Comparison of ENCODE assay signal across 8 cellular contexts in genomic region chr16:1772908-1773702, GRCh38. TPM values are rescaled to one million over a fixed set of nuclear protein-coding genes. Genes with fewer than 3 reads are reported as not detected.
DNase-seq lines count a peak whose midpoint lies in the region; ATAC-seq and TF ChIP-seq lines count a peak whose summit lies in the region.

MRPS34 (minus strand) TSS chr16:1773134; CDS start chr16:1773119, 15 bp downstream.

- peak; percentile 54 to 88 (median 74) for DNase-seq in CD8-positive, alpha-beta T cell
- DNase-seq in GM20000 (ENCODE audit: low spot score) (peak; percentile 94), RKO (ENCODE audit: low spot score) (peak; percentile 86), fibroblast of peridontal ligament (ENCODE audit: extremely low read depth) (peak; percentile 77)
- DNase-seq in natural killer cell treated with Interleukin-12 subunit alpha and Interleukin-12 subunit beta and Interleukin-15 and Interleukin-18, amount 100 ng/mL, for 72 hours (ENCODE audit: low spot score): peak; percentile 87
- DNase-seq in stimulated activated naive CD4-positive, alpha-beta T cell treated with Interleukin-2 at 50 U/mL for 16 hours (lab: John Stamatoyannopoulos, UW): peak; percentile 71

- H3K9ac ChIP-seq in KMS-11: peak within 1 kb of the TSS; percentile 89

- no peaks in the 10 kb centered on the region for H3K27me3 Mint-ChIP-seq in CD8-positive, alpha-beta T cell (ENCODE audit: low read depth)
- no peaks in the 10 kb centered on the region for H3K27me3 Mint-ChIP-seq in activated T-helper 17 cell treated with anti-CD3 and anti-CD28 coated beads, Interleukin-2, amount 50 U/mL, for 72 hours
- H3K27me3 Mint-ChIP-seq in natural killer cell treated with Interleukin-12 subunit alpha and Interleukin-12 subunit beta and Interleukin-15 and Interleukin-18, amount 100 ng/mL, for 72 hours: no peaks in the 10 kb centered on the region

- no peaks in the 10 kb centered on the region for H3K9me3 Mint-ChIP-seq in CD8-positive, alpha-beta T cell
- H3K9me3 Mint-ChIP-seq in activated T-helper 17 cell treated with anti-CD3 and anti-CD28 coated beads, Interleukin-2, amount 50 U/mL, for 72 hours: no peaks in the 10 kb centered on the region
- H3K9me3 Mint-ChIP-seq in natural killer cell treated with Interleukin-12 subunit alpha and Interleukin-12 subunit beta and Interleukin-15 and Interleukin-18, amount 100 ng/mL, for 72 hours: no peaks in the 10 kb centered on the region

- H3K36me3 Mint-ChIP-seq in CD8-positive, alpha-beta T cell: peaks cover 22% of the 10 kb centered on the region
- H3K36me3 Mint-ChIP-seq in activated T-helper 17 cell treated with anti-CD3 and anti-CD28 coated beads, Interleukin-2, amount 50 U/mL, for 72 hours (ENCODE audit: low read depth): peaks cover 27% of the 10 kb centered on the region
- peaks cover 6% of the 10 kb centered on the region for H3K36me3 Mint-ChIP-seq in natural killer cell treated with Interleukin-12 subunit alpha and Interleukin-12 subunit beta and Interleukin-15 and Interleukin-18, amount 100 ng/mL, for 72 hours

- CTCF ChIA-PET in CD8-positive, alpha-beta T cell (lab: Charles Lee): interaction anchor here (1.1 to 1.8 kb wide), 2 partner anchors 9 kb away, joined by 3 to 9 read pairs; partner anchors contain the start of genes NUBP2 and SPSB3

- peaks cover 41% of the 10 kb centered on the region for H3K79me2 ChIP-seq in KMS-11 (ENCODE audit: insufficient read depth, low read depth)

- no peaks in the 10 kb centered on the region for H3K9me3 ChIP-seq in CD8-positive, alpha-beta T cell (ENCODE audit: low read length)

- TF ChIP-seq CTCF in CD8-positive, alpha-beta T cell (IDR thresholded peaks at IDR 0.05): peak; percentile 92
- TF ChIP-seq CTCF in GM20000 (IDR thresholded peaks at IDR 0.05; ENCODE audit: extremely low read depth, missing control alignments) (peak; percentile 90), KMS-11 (conservative IDR thresholded peaks at IDR 0.05; ENCODE audit: low read depth, low read length) (peak; percentile 77)

- H3K27ac Mint-ChIP-seq in CD8-positive, alpha-beta T cell: peak within 1 kb of the TSS; percentile 96
- peak within 1 kb of the TSS; percentile 99 for H3K27ac Mint-ChIP-seq in activated T-helper 17 cell treated with anti-CD3 and anti-CD28 coated beads, Interleukin-2, amount 50 U/mL, for 72 hours
- peak within 1 kb of the TSS; percentile 94 to 95 for H3K27ac Mint-ChIP-seq in natural killer cell treated with Interleukin-12 subunit alpha and Interleukin-12 subunit beta and Interleukin-15 and Interleukin-18, amount 100 ng/mL, for 72 hours

- peak within 1 kb of the TSS; percentile 99 for H3K4me2 ChIP-seq in KMS-11

- peak within 1 kb of the TSS; percentile 67 for H2AFZ ChIP-seq in KMS-11 (ENCODE audit: low read depth)

- H3K36me3 ChIP-seq in CD8-positive, alpha-beta T cell (ENCODE audit: insufficient read depth, low read length): peaks cover 6% of the 10 kb centered on the region
- no peaks in the 10 kb centered on the region for H3K36me3 ChIP-seq in KMS-11 (ENCODE audit: insufficient read depth)

- peaks cover 30% of the 10 kb centered on the region for H3K4me1 ChIP-seq in CD8-positive, alpha-beta T cell (ENCODE audit: insufficient read depth, low read length)
- H3K4me1 ChIP-seq in KMS-11 (ENCODE audit: low read depth, poor library complexity, severe bottlenecking): peaks cover 19% of the 10 kb centered on the region

- peaks cover 19% of the 10 kb centered on the region for H3K4me1 Mint-ChIP-seq in CD8-positive, alpha-beta T cell (ENCODE audit: low read depth)
- H3K4me1 Mint-ChIP-seq in activated T-helper 17 cell treated with anti-CD3 and anti-CD28 coated beads, Interleukin-2, amount 50 U/mL, for 72 hours: peaks cover 7% of the 10 kb centered on the region
- peaks cover 8 to 12% of the 10 kb centered on the region in 2 donors for H3K4me1 Mint-ChIP-seq in natural killer cell treated with Interleukin-12 subunit alpha and Interleukin-12 subunit beta and Interleukin-15 and Interleukin-18, amount 100 ng/mL, for 72 hours (ENCODE audit: low read depth in 2 of 2)

- peak within 1 kb of the TSS; percentile 91 for H3K4me3 ChIP-seq in CD8-positive, alpha-beta T cell (ENCODE audit: low read depth, low read length)
- H3K4me3 ChIP-seq in KMS-11 (IDR thresholded peaks at IDR 0.05; ENCODE audit: insufficient read depth, low read depth, low read length): no peak within 1 kb of the TSS

- intact Hi-C loops in CD8-positive, alpha-beta T cell (cut with DNase I, micrococcal nuclease): loop anchor here (1.0 to 10.0 kb wide), 13 partner anchors 9 to 434 kb away; partner anchors contain the start of genes MAPK8IP3 (in 2 of the 2), NUBP2 (in 2 of the 2), SPSB3 (in 2 of the 2) and UQCC4 (in 2 of the 2)

- no peaks in the 10 kb centered on the region for H3K27me3 ChIP-seq in CD8-positive, alpha-beta T cell (ENCODE audit: insufficient read depth, low read length)
- no peaks in the 10 kb centered on the region for H3K27me3 ChIP-seq in KMS-11 (ENCODE audit: insufficient read depth, low read depth)

- POLR2A ChIA-PET in CD8-positive, alpha-beta T cell (lab: Charles Lee): interaction anchor here (1.5 to 8.6 kb wide), 2 partner anchors 9 to 54 kb away, joined by 5 to 94 read pairs; partner anchors contain the start of genes NUBP2 and SPSB3

- peak within 1 kb of the TSS; percentile 96 for H3K4me3 Mint-ChIP-seq in CD8-positive, alpha-beta T cell
- H3K4me3 Mint-ChIP-seq in activated T-helper 17 cell treated with anti-CD3 and anti-CD28 coated beads, Interleukin-2, amount 50 U/mL, for 72 hours: peak within 1 kb of the TSS; percentile 100
- peak within 1 kb of the TSS; percentile 96 for H3K4me3 Mint-ChIP-seq in natural killer cell treated with Interleukin-12 subunit alpha and Interleukin-12 subunit beta and Interleukin-15 and Interleukin-18, amount 100 ng/mL, for 72 hours

- H4K20me1 ChIP-seq in KMS-11 (ENCODE audit: insufficient read depth): no peaks in the 10 kb centered on the region

- peak within 1 kb of the TSS; percentile 66 for H3K27ac ChIP-seq in CD8-positive, alpha-beta T cell (ENCODE audit: low read depth, low read length)
- H3K27ac ChIP-seq in KMS-11: peak within 1 kb of the TSS; percentile 82

- peak; percentile 48 for ATAC-seq in CD8-positive, alpha-beta T cell
- ATAC-seq in activated T-helper 17 cell treated with anti-CD3 and anti-CD28 coated beads, Interleukin-2, amount 50 U/mL, for 72 hours (replicated peaks): peak; percentile 60
- ATAC-seq in natural killer cell treated with Interleukin-12 subunit alpha and Interleukin-12 subunit beta and Interleukin-15 and Interleukin-18, amount 100 ng/mL, for 72 hours: peak; percentile 78 to 84

RNA-seq across cellular contexts. Expression of gene MRPS34, which starts in this region (rescaled TPM):
- 10 to 100 TPM; 18.9 to 21.4 TPM for total RNA-seq in CD8-positive, alpha-beta T cell
- total RNA-seq in activated T-helper 17 cell treated with anti-CD3 and anti-CD28 coated beads, Interleukin-2, amount 50 U/mL, for 72 hours: 100 to 1,000 TPM in 1 of 2 donors, 10 to 100 TPM in 1; 80.8 to 190 TPM
- 100 to 1,000 TPM in 1 of 2 donors, 10 to 100 TPM in 1; 98.1 to 192 TPM for total RNA-seq in natural killer cell treated with Interleukin-12 subunit alpha and Interleukin-12 subunit beta and Interleukin-15 and Interleukin-18, amount 100 ng/mL, for 72 hours
